Comparison of ENCODE assay signal across 20 cellular contexts in genomic region chr2:156005531-156005930, GRCh38.
DNase-seq lines count a peak whose midpoint lies in the region; ATAC-seq and TF ChIP-seq lines count a peak whose summit lies in the region.
"Had no signal": no experiment of that assay in that cellular context is flagged by ENCODE, and none has a peak within 500 bp of the region (broad histone marks: within the 10 kb centered on the region; RNA-seq: fewer than 3 reads in every experiment).

No MANE protein-coding gene starts in this region.

- no peak overlapping the region for H3K4me3 ChIP-seq in A673 (ENCODE audit: low read depth, low read length, poor library complexity, severe bottlenecking)
- H3K4me3 ChIP-seq: A549, BLaER1, GM23338, MG63, SJSA1 had no signal

- POLR2A ChIA-PET in A673 (lab: Charles Lee; ENCODE audit: low non-redundant PET), result no interaction called here

- no peaks in the 10 kb centered on the region for H3K9me3 ChIP-seq in A673 (ENCODE audit: low read depth, low read length, poor library complexity, severe bottlenecking)
- H3K9me3 ChIP-seq: A549, BLaER1, SJSA1 had no signal

- H3K27me3 ChIP-seq in foreskin keratinocyte (no peaks in the 10 kb centered on the region), A673 (replicated peaks; ENCODE audit: insufficient read depth, low read depth, low read length, poor library complexity) (no peaks in the 10 kb centered on the region)
- H3K27me3 ChIP-seq: BLaER1, MG63, SJSA1 had no signal

- DNase-seq in Right ventricle myocardium inferior (ENCODE audit: missing footprints) (peak; percentile 11), left ventricle myocardium superior (no peak), foreskin keratinocyte (no peak), sciatic nerve (ENCODE audit: low spot score) (no peak), A673 (ENCODE audit: low spot score) (no peak)
- DNase-seq: Calu3; CD4-positive, alpha-beta memory T cell; Kasumi-1; NCI-H1048; NCI-H187; NCI-H2107; NCI-H2227 treated with DMSO at 0.1 percent for 48 hours; NCI-H526 treated with DMSO at 0.1 percent for 48 hours had no signal

- H3K27ac ChIP-seq in foreskin keratinocyte, result no peak overlapping the region
- H3K27ac ChIP-seq in A673 (ENCODE audit: low read depth, low read length, poor library complexity, severe bottlenecking), result no peak overlapping the region
- H3K27ac ChIP-seq: A549, BLaER1, SJSA1 had no signal

- intact Hi-C loops in Right ventricle myocardium inferior (cut with DNase I), result no loop called here
- intact Hi-C loops in left ventricle myocardium superior (cut with micrococcal nuclease), result no loop called here
- intact Hi-C loops in sciatic nerve (cut with DNase I), result no loop called here
- intact Hi-C loops in A673 (cut with micrococcal nuclease; ENCODE audit: unreplicated experiment), result no loop called here

- CTCF ChIA-PET in A673 (lab: Charles Lee), result interaction anchor here (0.5 kb wide), 1 partner anchor 49 kb away, joined by 3 read pairs; no protein-coding TSS in a partner anchor

- no peak for TF ChIP-seq CTCF in foreskin keratinocyte (conservative IDR thresholded peaks at IDR 0.05)
- TF ChIP-seq CTCF in A673 (conservative IDR thresholded peaks at IDR 0.05; ENCODE audit: low read depth, low read length), result no peak

- H3K4me1 ChIP-seq in foreskin keratinocyte (no peaks in the 10 kb centered on the region), A673 (ENCODE audit: insufficient read depth, low read length, poor library complexity, severe bottlenecking) (no peaks in the 10 kb centered on the region)
- H3K4me1 ChIP-seq: A549, BLaER1, SJSA1 had no signal

- no peaks in the 10 kb centered on the region for H3K36me3 ChIP-seq in A673 (ENCODE audit: insufficient read depth, low read length, poor library complexity, severe bottlenecking)
- H3K36me3 ChIP-seq: BLaER1, MG63, SJSA1 had no signal

- ATAC-seq in Right ventricle myocardium inferior (no peak), left ventricle myocardium superior (no peak), foreskin keratinocyte (peak; percentile 14), sciatic nerve (peak; percentile 41), GM21526 (IDR thresholded peaks at IDR 0.05; ENCODE audit: low FRiP score, unreplicated experiment) (no peak)
- no peak for ATAC-seq in activated CD4-positive, CD25-positive, alpha-beta regulatory T cell treated with anti-CD3 and anti-CD28 coated beads, Interleukin-2, amount 50 U/mL, for 24 hours
- ATAC-seq: A549 had no signal

- no TSS peak for BruUV-seq in A673 (replicated peaks; lab: Mats Ljungman, UMichigan)

Comparison
In these comparisons a context has a peak if more than half of its experiments do, and no peak if none do; other contexts are left out.
1. ATAC-seq: peak in foreskin keratinocyte (single experiment) and sciatic nerve (single experiment); none in Right ventricle myocardium inferior (single experiment), left ventricle myocardium superior (single experiment), activated CD4-positive, CD25-positive, alpha-beta regulatory T cell treated with anti-CD3 and anti-CD28 coated beads, Interleukin-2, amount 50 U/mL, for 24 hours (0 of 2) and GM21526 (single experiment).